Comparison of ENCODE assay signal across 8 cellular contexts in genomic region chrX:54891573-54891972, GRCh38. TPM values are rescaled to one million over a fixed set of nuclear protein-coding genes. Genes with fewer than 3 reads are reported as not detected.
DNase-seq lines count a peak whose midpoint lies in the region; ATAC-seq and TF ChIP-seq lines count a peak whose summit lies in the region.

No MANE protein-coding gene starts in this region.

- H3K9me3 ChIP-seq in sigmoid colon, result no peaks in the 10 kb centered on the region

- no peaks in the 10 kb centered on the region for H3K36me3 ChIP-seq in sigmoid colon

- WGBS in sigmoid colon, 2 donors, result 5 to 14% methylated on average over 3 of the region's 3 CpGs

- CTCF ChIA-PET in AG04449 (lab: Yijun Ruan, JAX), result interaction anchor here (0.7 to 2.5 kb wide), 7 partner anchors 10 to 251 kb away, joined by 3 to 15 read pairs (median 7); no protein-coding TSS in a partner anchor

- H3K4me3 ChIP-seq in AG04449 (ENCODE audit: low read depth, low read length) (no peak overlapping the region), sigmoid colon (no peak overlapping the region)

- no peak overlapping the region for H3K27ac ChIP-seq in sigmoid colon

- in situ Hi-C loops in G401 (cut with HindIII; ENCODE audit: low sequenced_read_pairs), result no loop called here

- no peak for TF ChIP-seq EP300 in sigmoid colon (IDR thresholded peaks at IDR 0.05)

- TF ChIP-seq CTCF in AG04449 (IDR thresholded peaks at IDR 0.05; ENCODE audit: insufficient read depth, low read length, missing control alignments), result peak; percentile 33
- TF ChIP-seq CTCF in sigmoid colon (IDR thresholded peaks at IDR 0.05), result peak in 1 of 4 experiments; percentile 35

- no peak for ATAC-seq in HG03108 (IDR thresholded peaks at IDR 0.05; ENCODE audit: unreplicated experiment)

- no peaks in the 10 kb centered on the region for H3K27me3 ChIP-seq in sigmoid colon

- DNase-seq in AG04449 (ENCODE audit: low read depth, low spot score) (peak; percentile 7), G401 (ENCODE audit: low spot score) (peak; percentile 55), NCI-H1092 (lab: John Stamatoyannopoulos, UW) (peak; percentile 30), fibroblast of the conjunctiva (ENCODE audit: low read depth) (peak; percentile 4), smooth muscle cell of the brain vasculature (ENCODE audit: low read depth, low spot score) (peak; percentile 0), sigmoid colon (no peak)
- peak; percentile 30 for DNase-seq in activated CD4-positive, alpha-beta T cell treated with anti-CD3 and anti-CD28 coated beads for 48 hours

- intact Hi-C loops in sigmoid colon (cut with DNase I), result loop anchor here (5.0 kb wide), 1 partner anchor 166 kb away; no protein-coding TSS in a partner anchor

- H3K4me1 ChIP-seq in sigmoid colon, result no peaks in the 10 kb centered on the region

- no peak for TF ChIP-seq POLR2A in sigmoid colon (IDR thresholded peaks at IDR 0.05)

- POLR2A ChIA-PET in AG04449 (lab: Yijun Ruan, JAX), result no interaction called here

RNA-seq across cellular contexts. Expression of gene TRO, which starts 29.1 kb away (rescaled TPM):
- 18.2 and 25.2 TPM in 2 replicates for total RNA-seq in G401 (2014; rRNA removed; shearing (Covaris generic))
- 10 to 100 TPM in 2 of 4 donors, 1 to 10 TPM in 2; 5.8 to 19.9 (median 9.5) TPM for total RNA-seq in sigmoid colon
- 1 to 10 TPM in 2 of 3 donors, under 1 TPM in 1; 0.92 to 2.1 (median 1.2) TPM for polyA plus RNA-seq in sigmoid colon
